In the genomic region with DNA sequence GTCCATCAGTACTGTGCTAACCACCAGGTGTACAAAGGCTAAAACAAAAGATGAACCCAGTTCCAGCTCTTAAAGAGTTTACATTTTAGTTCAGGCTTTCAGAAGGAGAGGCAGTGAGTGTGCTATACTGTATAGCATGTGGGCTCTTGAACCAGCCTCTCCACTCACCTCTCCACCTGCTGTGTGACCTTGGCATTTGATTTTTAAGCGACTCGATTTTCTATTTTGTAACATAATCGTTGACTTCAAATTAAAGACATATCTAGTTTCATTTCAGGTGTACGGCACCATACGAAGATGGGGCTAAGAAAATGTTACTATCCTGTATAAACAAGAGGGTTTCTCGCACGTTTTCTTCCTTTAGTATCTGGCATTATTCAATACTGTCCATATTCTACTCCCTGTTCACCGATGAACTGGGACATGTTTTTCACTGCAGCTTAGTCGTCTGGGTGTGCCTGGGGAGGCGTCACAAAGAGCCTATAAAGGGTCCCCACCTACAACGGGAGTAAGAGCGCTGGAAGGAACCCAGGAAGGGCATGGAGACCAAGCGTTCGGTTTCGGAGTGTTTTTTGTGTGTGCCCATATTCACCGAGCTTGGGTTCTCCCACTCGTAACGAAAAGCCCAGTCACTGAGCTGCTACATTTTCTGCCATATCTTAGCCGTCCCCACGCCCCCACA, we compare ENCODE assay signal across 8 cellular contexts. TPM values are rescaled to one million over a fixed set of nuclear protein-coding genes. Genes with fewer than 3 reads are reported as not detected.
DNase-seq lines count a peak whose midpoint lies in the region; TF ChIP-seq lines count a peak whose summit lies in the region.

No MANE protein-coding gene starts in this region.

- in situ Hi-C loops in HAP-1 (cut with MboI; ENCODE audit: low sequenced_read_pairs) = loop anchor here (25.0 kb wide), 1 partner anchor 528 kb away; no protein-coding TSS in a partner anchor

- peaks cover 42% of the 10 kb centered on the region for H3K79me2 ChIP-seq in MM.1S (ENCODE audit: low read length)

- no peaks in the 10 kb centered on the region for H3K9me3 ChIP-seq in HAP-1
- H3K9me3 ChIP-seq in MM.1S (replicated peaks; ENCODE audit: insufficient read depth, low read length) = no peaks in the 10 kb centered on the region
- H3K9me3 ChIP-seq in WERI-Rb-1 (ENCODE audit: severe bottlenecking) = no peaks in the 10 kb centered on the region
- no peaks in the 10 kb centered on the region for H3K9me3 ChIP-seq in prostate gland

- H3K4me1 ChIP-seq in HAP-1 = peaks cover 21% of the 10 kb centered on the region
- peaks cover 33% of the 10 kb centered on the region for H3K4me1 ChIP-seq in MM.1S (ENCODE audit: low read length)
- H3K4me1 ChIP-seq in prostate gland (replicated peaks) = no peaks in the 10 kb centered on the region

- no peak for TF ChIP-seq POLR2A in prostate gland (IDR thresholded peaks at IDR 0.05)

- WGBS in prostate gland = under 1% methylated on average over 20 of the region's 20 CpGs

- DNase-seq in DMS79 treated with DMSO at 0.1 percent for 48 hours (lab: John Stamatoyannopoulos, UW) = peak; percentile 53
- DNase-seq in DMS79 (lab: John Stamatoyannopoulos, UW) = no peak
- peak in 1 of 2 experiments; percentile 41 for DNase-seq in HAP-1 (ENCODE audit: low spot score in 2 of 2)
- DNase-seq in MM.1S = peak; percentile 52
- no peak for DNase-seq in WERI-Rb-1
- peak; percentile 7 for DNase-seq in glomerular visceral epithelial cell (ENCODE audit: extremely low spot score)
- DNase-seq in prostate gland (ENCODE audit: low spot score) = no peak
- DNase-seq in GM19240 (ENCODE audit: insufficient read length, low spot score) = no peak

- peaks cover 26% of the 10 kb centered on the region for H4K20me1 ChIP-seq in MM.1S (ENCODE audit: insufficient read depth, low read length)

- no peaks in the 10 kb centered on the region for H3K27me3 ChIP-seq in HAP-1 (ENCODE audit: low read depth)
- H3K27me3 ChIP-seq in MM.1S (replicated peaks; ENCODE audit: insufficient read depth, low read length) = no peaks in the 10 kb centered on the region
- no peaks in the 10 kb centered on the region for H3K27me3 ChIP-seq in WERI-Rb-1 (ENCODE audit: insufficient read depth, low read depth, severe bottlenecking)
- H3K27me3 ChIP-seq in prostate gland (replicated peaks; ENCODE audit: insufficient read depth) = no peaks in the 10 kb centered on the region

- H3K9me2 ChIP-seq in MM.1S (replicated peaks; ENCODE audit: insufficient read depth, low read length) = no peaks in the 10 kb centered on the region

- peak overlapping the region; percentile 94 for H3K27ac ChIP-seq in MM.1S (ENCODE audit: low read length)
- peak overlapping the region; percentile 86 for H3K27ac ChIP-seq in WERI-Rb-1
- H3K27ac ChIP-seq in prostate gland = peak overlapping the region; percentile 93 to 95

- peak overlapping the region; percentile 81 for H3K4me2 ChIP-seq in MM.1S (ENCODE audit: low read depth, low read length)

- peak overlapping the region; percentile 97 for H3K4me3 ChIP-seq in HAP-1
- peak overlapping the region; percentile 96 for H3K4me3 ChIP-seq in MM.1S (ENCODE audit: low read length)
- H3K4me3 ChIP-seq in WERI-Rb-1 (ENCODE audit: low read depth, low read length) = peak overlapping the region; percentile 80
- H3K4me3 ChIP-seq in prostate gland = peak overlapping the region; percentile 78 to 95

- peaks cover 27% of the 10 kb centered on the region for H3F3A ChIP-seq in MM.1S (ENCODE audit: insufficient read depth, low read length)

- H3K36me3 ChIP-seq in HAP-1 (replicated peaks) = peaks cover 4% of the 10 kb centered on the region; the same call in 1 of the 2 replicates
- H3K36me3 ChIP-seq in MM.1S (replicated peaks; ENCODE audit: insufficient read depth, low read length) = no peaks in the 10 kb centered on the region
- H3K36me3 ChIP-seq in WERI-Rb-1 = peaks cover 4% of the 10 kb centered on the region; the same call in 1 of the 2 replicates
- no peaks in the 10 kb centered on the region for H3K36me3 ChIP-seq in prostate gland

- H2AFZ ChIP-seq in MM.1S (ENCODE audit: low read length) = peak overlapping the region; percentile 82

- peak overlapping the region; percentile 90 for H3K9ac ChIP-seq in MM.1S (ENCODE audit: low read length)

- TF ChIP-seq CTCF in MM.1S (IDR thresholded peaks at IDR 0.05; ENCODE audit: low read length) (peak; percentile 14; the same call in 1 of the 2 replicates), WERI-Rb-1 (IDR thresholded peaks at IDR 0.05; ENCODE audit: low read depth, low read length) (no peak), prostate gland (IDR thresholded peaks at IDR 0.05) (peak in 1 of 4 experiments; percentile 10)

- intact Hi-C loops in prostate gland (cut with DNase I) = no loop called here

RNA-seq across cellular contexts. Expression of a gene that starts 0.8 kb away (rescaled TPM):
- total RNA-seq in prostate gland = 10 to 100 TPM; 33.6 to 59.4 TPM

Comparison
In these comparisons a context has a peak if more than half of its experiments do, and no peak if none do; other contexts are left out.
1. DNase-seq: peak in DMS79 treated with DMSO at 0.1 percent for 48 hours (single experiment), MM.1S (single experiment) and glomerular visceral epithelial cell (single experiment); none in DMS79 (single experiment), WERI-Rb-1 (single experiment), prostate gland (single experiment) and GM19240 (single experiment).
2. Peak in every context shown above with its lines, with median percentiles within 50 percentile points of each other: H3K4me3 ChIP-seq and H3K27ac ChIP-seq.